ENCODE assay signal across 21 cellular contexts in the genomic region with DNA sequence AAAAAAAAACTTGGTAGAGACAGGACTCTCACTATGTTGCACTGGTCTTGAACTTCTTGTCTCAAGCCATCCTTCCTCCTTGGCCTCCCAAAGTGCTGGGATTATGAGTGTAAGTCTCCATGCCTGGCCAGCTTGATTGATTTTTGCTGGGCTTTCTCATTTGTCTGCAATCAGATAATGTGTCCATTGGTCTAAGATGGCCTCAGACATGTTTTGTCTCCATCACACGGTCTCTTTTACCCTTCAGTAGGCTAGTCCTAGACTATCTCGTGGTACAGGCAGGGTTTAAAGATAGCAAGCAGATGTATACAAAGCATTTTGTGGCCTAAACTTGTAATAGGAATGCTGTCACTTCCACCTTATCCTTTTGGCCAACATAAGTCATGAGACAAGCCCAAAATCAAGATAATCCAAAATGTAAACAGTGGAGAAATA.
"Had no signal": no experiment of that assay in that cellular context is flagged by ENCODE, and none has a peak within 500 bp of the region (broad histone marks: within the 10 kb centered on the region; RNA-seq: fewer than 3 reads in every experiment).

No MANE protein-coding gene starts in this region.

- H3K27ac ChIP-seq: coronary artery, epithelial cell of prostate, esophagus squamous epithelium, gastrocnemius medialis, heart right ventricle, left lung, lower lobe of right lung had no signal

- DNase-seq: effector CD8-positive, alpha-beta T cell; effector memory CD8-positive, alpha-beta T cell; endodermal cell; erythroblast; esophagus squamous epithelium; foreskin fibroblast; foreskin melanocyte; gastrocnemius medialis; glutamatergic neuron; head of caudate nucleus; heart right ventricle; hippocampal formation; islet precursor cell; left cardiac atrium; left lung; left ventricle myocardium superior; lower lobe of right lung; mesenchymal stem cell; midbrain had no signal

- H3K9me3 ChIP-seq: esophagus squamous epithelium, gastrocnemius medialis, lower lobe of right lung had no signal

- H3K4me3 ChIP-seq: coronary artery, esophagus squamous epithelium, gastrocnemius medialis, heart right ventricle, left lung, lower lobe of right lung had no signal

- H3K36me3 ChIP-seq: esophagus squamous epithelium, gastrocnemius medialis, heart right ventricle, left lung, lower lobe of right lung had no signal

- H3K4me1 ChIP-seq: gastrocnemius medialis, heart right ventricle, left lung, lower lobe of right lung had no signal

- H3K27me3 ChIP-seq: esophagus squamous epithelium, gastrocnemius medialis, heart right ventricle, left lung had no signal
